Comparison of ENCODE assay signal across 18 cellular contexts in genomic region chr9:33304367-33304766, GRCh38. TPM values are rescaled to one million over a fixed set of nuclear protein-coding genes. Genes with fewer than 3 reads are reported as not detected.
A peak's percentile ranks its signal among the peaks of the same experiment; 100 is the strongest.
DNase-seq lines count a peak whose midpoint lies in the region; ATAC-seq, FAIRE-seq and TF ChIP-seq lines count a peak whose summit lies in the region.
"Had no signal": no experiment of that assay in that cellular context is flagged by ENCODE, and none has a peak within 500 bp of the region (broad histone marks: within the 10 kb centered on the region; RNA-seq: fewer than 3 reads in every experiment).

No MANE protein-coding gene starts in this region.

- H3K79me2 ChIP-seq in endothelial cell of umbilical vein (ENCODE audit: control insufficient read depth, insufficient read depth, low read length), result peaks cover 2% of the 10 kb centered on the region
- H3K79me2 ChIP-seq in osteoblast (ENCODE audit: insufficient read depth, low read length), result peaks cover 54% of the 10 kb centered on the region

- peaks cover 17 to 24% of the 10 kb centered on the region in 2 experiments for H3K36me3 ChIP-seq in endothelial cell of umbilical vein (ENCODE audit: control insufficient read depth in 2 of 2, extremely low read depth in 1 of 2, insufficient read depth in 2 of 2, low read length in 2 of 2)
- peaks cover 13 to 15% of the 10 kb centered on the region in 2 donors for H3K36me3 ChIP-seq in aorta (ENCODE audit: control insufficient read depth in 1 of 2, insufficient read depth in 2 of 2, low read length in 1 of 2)
- H3K36me3 ChIP-seq in osteoblast (ENCODE audit: insufficient read depth, low read length), result peaks cover 93% of the 10 kb centered on the region

- H3K9ac ChIP-seq in endothelial cell of umbilical vein (replicated peaks; ENCODE audit: extremely low read depth, insufficient read depth, low read length), result no peak overlapping the region

- CTCF ChIA-PET in GM10248 (lab: Yijun Ruan, JAX), result interaction anchor here (0.8 to 5.1 kb wide), 6 partner anchors 12 to 40 kb away, joined by 3 to 17 read pairs (median 6); partner anchors contain the start of genes BAG1 and CHMP5
- CTCF ChIA-PET in endothelial cell of umbilical vein (lab: Charles Lee), result interaction anchor here (0.5 kb wide), 1 partner anchor 20 kb away, joined by 3 read pairs; no protein-coding TSS in a partner anchor

- H4K20me1 ChIP-seq in endothelial cell of umbilical vein (replicated peaks; ENCODE audit: control insufficient read depth, extremely low read depth, insufficient read depth, low read length), result no peaks in the 10 kb centered on the region
- peaks cover 6% of the 10 kb centered on the region for H4K20me1 ChIP-seq in osteoblast (ENCODE audit: insufficient read depth, low read length)

- H3K4me1 ChIP-seq in endothelial cell of umbilical vein (ENCODE audit: control insufficient read depth, extremely low read depth, insufficient read depth, low read length) (peaks cover 1% of the 10 kb centered on the region), aorta (ENCODE audit: control insufficient read depth in 1 of 2, insufficient read depth in 2 of 2, low read length in 2 of 2) (no peaks in the 10 kb centered on the region), osteoblast (ENCODE audit: insufficient read depth, low read length) (no peaks in the 10 kb centered on the region)

- TF ChIP-seq POLR2A in endothelial cell of umbilical vein (IDR thresholded peaks at IDR 0.05; ENCODE audit: low read depth, low read length), result no peak

- no peak overlapping the region for H2AFZ ChIP-seq in endothelial cell of umbilical vein (ENCODE audit: low read depth, low read length)
- H2AFZ ChIP-seq in osteoblast (ENCODE audit: low read length), result no peak overlapping the region

- H3K27me3 ChIP-seq in endothelial cell of umbilical vein (ENCODE audit: control insufficient read depth in 2 of 2, insufficient read depth in 2 of 2, low read length in 2 of 2) (no peaks in the 10 kb centered on the region), aorta (ENCODE audit: control insufficient read depth in 1 of 2, insufficient read depth in 2 of 2, low read length in 1 of 2) (no peaks in the 10 kb centered on the region), osteoblast (ENCODE audit: insufficient read depth, low read length) (no peaks in the 10 kb centered on the region)

- dilution Hi-C loops in endothelial cell of umbilical vein (cut with MboI; ENCODE audit: extremely low pct_ligation_motif_present, low sequenced_read_pairs), result no loop called here

- ATAC-seq in GM21529 (IDR thresholded peaks at IDR 0.05; ENCODE audit: unreplicated experiment), result peak; percentile 56
- ATAC-seq in aorta (ENCODE audit: low FRiP score), result no peak
- no peak for ATAC-seq in GM19397 (IDR thresholded peaks at IDR 0.05; ENCODE audit: unreplicated experiment)
- ATAC-seq: A549, HCT116, K562 had no signal

- peak; percentile 12 for FAIRE-seq in endothelial cell of umbilical vein (lab: Jason Lieb, UNC)
- FAIRE-seq: K562 had no signal

- no peak overlapping the region for H3K27ac ChIP-seq in endothelial cell of umbilical vein (ENCODE audit: insufficient read depth, low read depth, low read length)
- no peak overlapping the region for H3K27ac ChIP-seq in aorta (ENCODE audit: low read depth in 1 of 2, low read length in 2 of 2)
- H3K27ac ChIP-seq in osteoblast (ENCODE audit: low read depth, low read length), result no peak overlapping the region
- H3K27ac ChIP-seq: A549, HL-60, SK-N-MC had no signal

- H3K9me1 ChIP-seq in endothelial cell of umbilical vein (replicated peaks; ENCODE audit: control insufficient read depth, extremely low read depth, insufficient read depth, low read length), result no peaks in the 10 kb centered on the region

- WGBS in aorta, 2 donors, result 88 to 95% methylated on average over 1 of the region's 1 CpG

- no peak overlapping the region for H3K4me2 ChIP-seq in endothelial cell of umbilical vein (ENCODE audit: insufficient read depth, low read length)
- H3K4me2 ChIP-seq in osteoblast (ENCODE audit: insufficient read depth, low read length), result no peak overlapping the region
- H3K4me2 ChIP-seq: A549 had no signal

- no peaks in the 10 kb centered on the region for H3K9me3 ChIP-seq in endothelial cell of umbilical vein (replicated peaks; ENCODE audit: control insufficient read depth, insufficient read depth, low read length)
- no peaks in the 10 kb centered on the region for H3K9me3 ChIP-seq in aorta (ENCODE audit: control insufficient read depth, low read length)
- no peaks in the 10 kb centered on the region for H3K9me3 ChIP-seq in osteoblast (ENCODE audit: low read depth, low read length)
- H3K9me3 ChIP-seq: A549 had no signal

- intact Hi-C loops in endothelial cell of umbilical vein (cut with micrococcal nuclease), result no loop called here
- intact Hi-C loops in aorta (cut with DNase I), result no loop called here

- no TSS peak for BruUV-seq in endothelial cell of umbilical vein (replicated peaks; lab: Mats Ljungman, UMichigan)

- DNase-seq in GM10248 (ENCODE audit: extremely low spot score) (peak; percentile 25), MV-4-11 (lab: John Stamatoyannopoulos, UW) (peak; percentile 72), endothelial cell of umbilical vein (ENCODE audit: low read depth, low spot score) (no peak), aorta (no peak), osteoblast (ENCODE audit: insufficient read length, low spot score, missing footprints) (no peak)
- DNase-seq: COR-L47, DMS53, NCI-H1105 treated with DMSO at 0.1 percent for 48 hours, NCI-H187, NCI-H82, T-helper 1 cell had no signal

- H3K4me3 ChIP-seq in endothelial cell of umbilical vein (replicated peaks in 1 of 3; ENCODE audit: insufficient read depth in 1 of 3, low read depth in 1 of 3, low read length in 3 of 3) (no peak overlapping the region), aorta (ENCODE audit: low read length in 2 of 2) (no peak overlapping the region), osteoblast (ENCODE audit: insufficient read depth, low read length) (no peak overlapping the region)
- H3K4me3 ChIP-seq: A549, K562, SK-N-MC had no signal

- POLR2A ChIA-PET in GM10248 (lab: Yijun Ruan, JAX), result interaction anchor here (0.9 kb wide), 1 partner anchor 16 kb away, joined by 3 read pairs; no protein-coding TSS in a partner anchor
- POLR2A ChIA-PET in endothelial cell of umbilical vein (lab: Charles Lee), result no interaction called here

- no peak for TF ChIP-seq CTCF in GM10248 (IDR thresholded peaks at IDR 0.05; ENCODE audit: control extremely low read depth, extremely low read depth, low read depth, missing control alignments)
- no peak for TF ChIP-seq CTCF in endothelial cell of umbilical vein (IDR thresholded peaks at IDR 0.05; ENCODE audit: extremely low read depth in 1 of 2, insufficient read depth in 1 of 2, low read depth in 1 of 2, low read length in 2 of 2)
- TF ChIP-seq CTCF in osteoblast (IDR thresholded peaks at IDR 0.05; ENCODE audit: extremely low read depth, low read depth, low read length), result no peak

TF ChIP-seq in endothelial cell of umbilical vein, 7 proteins besides CTCF, POLR2A, EP300 and RAD21 (continues in another document):
- TF ChIP-seq POLR2AphosphoS5 (IDR thresholded peaks at IDR 0.05; ENCODE audit: insufficient read depth, low read depth, low read length) (no peak), MAX (IDR thresholded peaks at IDR 0.05; ENCODE audit: insufficient read depth, insufficient read length) (no peak), JUN (IDR thresholded peaks at IDR 0.05; ENCODE audit: borderline replicate concordance, insufficient read depth, insufficient read length, low read depth) (no peak), FOS (IDR thresholded peaks at IDR 0.05; ENCODE audit: borderline replicate concordance, insufficient read depth, low read length) (no peak), GATA2 (IDR thresholded peaks at IDR 0.05; ENCODE audit: insufficient read depth, insufficient read length, low read depth, low read length) (no peak), EZH2 (IDR thresholded peaks at IDR 0.05; ENCODE audit: borderline replicate concordance, low read depth, low read length, severe bottlenecking) (no peak)

RNA-seq across cellular contexts. Expression of gene NFX1, which starts 14.1 kb away (rescaled TPM):
- total RNA-seq in endothelial cell of umbilical vein, result 21.7 and 22.1 TPM in 2 replicates
- polyA plus RNA-seq in endothelial cell of umbilical vein, result 17.4 and 19.3 TPM in 2 replicates
- polyA plus RNA-seq in endothelial cell of umbilical vein (2011; cell fraction: cytosol; rRNA removed), result 15.0 and 15.5 TPM in 2 replicates
- 32.6 and 37.9 TPM in 2 replicates for polyA plus RNA-seq in endothelial cell of umbilical vein (2011; cell fraction: nucleus; rRNA removed)
- polyA plus RNA-seq in endothelial cell of umbilical vein (2012), result 17.0 and 17.5 TPM in 2 replicates
- polyA minus RNA-seq in endothelial cell of umbilical vein, result 44.7 and 57.5 TPM in 2 replicates
- 48.2 TPM for polyA minus RNA-seq in endothelial cell of umbilical vein (2011; cell fraction: cytosol; rRNA and poly(A)+ RNA removed)
- 25.0 and 26.8 TPM in 2 replicates for polyA minus RNA-seq in endothelial cell of umbilical vein (2011; cell fraction: nucleus; rRNA and poly(A)+ RNA removed)
- total RNA-seq in aorta, result 10 to 100 TPM; 35.8 to 38.3 TPM
- 10 to 100 TPM; 21.4 to 23.5 TPM for polyA plus RNA-seq in aorta
- total RNA-seq in osteoblast, result 34.0 and 36.2 TPM in 2 replicates

RNA-seq across cellular contexts. Expression of gene CHMP5, which starts 39.5 kb away (rescaled TPM):
- total RNA-seq in endothelial cell of umbilical vein, result 54.5 and 55.8 TPM in 2 replicates
- 22.6 and 33.2 TPM in 2 replicates for polyA plus RNA-seq in endothelial cell of umbilical vein
- polyA plus RNA-seq in endothelial cell of umbilical vein (2011; cell fraction: cytosol; rRNA removed), result 57.2 and 63.0 TPM in 2 replicates
- 27.9 and 39.5 TPM in 2 replicates for polyA plus RNA-seq in endothelial cell of umbilical vein (2011; cell fraction: nucleus; rRNA removed)
- 69.2 and 84.2 TPM in 2 replicates for polyA plus RNA-seq in endothelial cell of umbilical vein (2012)
- 17.0 and 17.1 TPM in 2 replicates for polyA minus RNA-seq in endothelial cell of umbilical vein
- polyA minus RNA-seq in endothelial cell of umbilical vein (2011; cell fraction: cytosol; rRNA and poly(A)+ RNA removed), result 21.1 TPM
- 9.5 and 11.1 TPM in 2 replicates for polyA minus RNA-seq in endothelial cell of umbilical vein (2011; cell fraction: nucleus; rRNA and poly(A)+ RNA removed)
- 10 to 100 TPM; 53.1 to 59.0 TPM for total RNA-seq in aorta
- 100 to 1,000 TPM in 1 of 2 donors, 10 to 100 TPM in 1; 71.1 to 141 TPM for polyA plus RNA-seq in aorta
- total RNA-seq in osteoblast, result 71.0 and 71.7 TPM in 2 replicates

RNA-seq across cellular contexts. Expression of gene BAG1, which starts 39.9 kb away (rescaled TPM):
- total RNA-seq in endothelial cell of umbilical vein (87.4 and 98.7 TPM in 2 replicates), aorta (10 to 100 TPM; 60.4 to 82.0 TPM), osteoblast (29.3 and 35.9 TPM in 2 replicates)
- polyA plus RNA-seq in endothelial cell of umbilical vein (25.2 and 44.6 TPM in 2 replicates), aorta (100 to 1,000 TPM; 104 to 190 TPM)
- 58.0 and 58.6 TPM in 2 replicates for polyA plus RNA-seq in endothelial cell of umbilical vein (2011; cell fraction: cytosol; rRNA removed)
- polyA plus RNA-seq in endothelial cell of umbilical vein (2011; cell fraction: nucleus; rRNA removed), result 26.0 and 35.6 TPM in 2 replicates
- polyA plus RNA-seq in endothelial cell of umbilical vein (2012), result 65.9 and 73.2 TPM in 2 replicates
- 10.3 and 19.1 TPM in 2 replicates for polyA minus RNA-seq in endothelial cell of umbilical vein
- polyA minus RNA-seq in endothelial cell of umbilical vein (2011; cell fraction: cytosol; rRNA and poly(A)+ RNA removed), result 84.7 TPM
- polyA minus RNA-seq in endothelial cell of umbilical vein (2011; cell fraction: nucleus; rRNA and poly(A)+ RNA removed), result 32.4 and 39.3 TPM in 2 replicates

Comparison
In these comparisons a context has a peak if more than half of its experiments do, and no peak if none do; other contexts are left out.
1. DNase-seq: peak in GM10248 (single experiment) and MV-4-11 (single experiment); none in endothelial cell of umbilical vein (single experiment), aorta (0 of 2) and osteoblast (single experiment).